10 cellular contexts compared by ENCODE assay signal in genomic region chr1:93617670-93618488, GRCh38.
DNase-seq lines count a peak whose midpoint lies in the region; FAIRE-seq and TF ChIP-seq lines count a peak whose summit lies in the region.
"Had no signal": no experiment of that assay in that cellular context is flagged by ENCODE, and none has a peak within 500 bp of the region (broad histone marks: within the 10 kb centered on the region; RNA-seq: fewer than 3 reads in every experiment).

No MANE protein-coding gene starts in this region.

- H3K4me2 ChIP-seq in keratinocyte (ENCODE audit: control insufficient read depth, extremely low read depth, insufficient read depth, low read depth, low read length) (peak overlapping the region; percentile 49), smooth muscle cell (peak overlapping the region; percentile 30)

- peaks cover 99% of the 10 kb centered on the region for H3K4me1 Mint-ChIP-seq in HFFc6 (ENCODE audit: low read depth)

- FAIRE-seq in keratinocyte (lab: Jason Lieb, UNC): no peak
- FAIRE-seq: TTC549 had no signal

- DNase-seq in HFFc6 (no peak), SHP77 treated with DMSO at 0.1 percent for 48 hours (lab: John Stamatoyannopoulos, UW) (peak; percentile 41), keratinocyte (ENCODE audit: low read depth, low spot score) (no peak), smooth muscle cell (lab: John Stamatoyannopoulos, UW; ENCODE audit: unreplicated experiment) (no peak), erythroblast (lab: John Stamatoyannopoulos, UW) (no peak), NCI-H345 (lab: John Stamatoyannopoulos, UW) (no peak), OCI-M1 (lab: John Stamatoyannopoulos, UW) (no peak)
- DNase-seq in NK-92 treated with Interleukin-12 subunit alpha and Interleukin-12 subunit beta, amount 100 ng/mL, for 24 hours (lab: John Stamatoyannopoulos, UW): no peak
- DNase-seq: activated naive CD8-positive, alpha-beta T cell treated with anti-CD3 and anti-CD28 coated beads, Interleukin-2, amount 10 ng/mL, durations not matched to agents 7 days and 5 days had no signal

- H3K27me3 Mint-ChIP-seq in HFFc6 (ENCODE audit: insufficient read depth): peaks cover 6% of the 10 kb centered on the region

- peaks cover 18 to 44% of the 10 kb centered on the region in 2 experiments for H3K36me3 ChIP-seq in keratinocyte (ENCODE audit: control insufficient read depth in 2 of 2, extremely low read depth in 1 of 2, insufficient read depth in 2 of 2, low read length in 2 of 2)
- no peaks in the 10 kb centered on the region for H3K36me3 ChIP-seq in smooth muscle cell (ENCODE audit: low read depth)

- no peak overlapping the region for H3K4me3 ChIP-seq in keratinocyte (ENCODE audit: control insufficient read depth in 2 of 3, extremely low read depth in 1 of 3, insufficient read depth in 2 of 3, low read depth in 1 of 3, low read length in 3 of 3)
- no peak overlapping the region for H3K4me3 ChIP-seq in smooth muscle cell

- H3K27ac ChIP-seq in keratinocyte (ENCODE audit: control insufficient read depth, insufficient read depth, low read length) (peak overlapping the region; percentile 51), smooth muscle cell (ENCODE audit: low read depth) (peak overlapping the region; percentile 91)

- H3F3A ChIP-seq in smooth muscle cell (ENCODE audit: low read depth): peaks cover 13% of the 10 kb centered on the region

- no peak for TF ChIP-seq CTCF in HFFc6 (IDR thresholded peaks at IDR 0.05)
- no peak for TF ChIP-seq CTCF in keratinocyte (optimal IDR thresholded peaks at IDR 0.05 in 1 of 3, IDR thresholded peaks at IDR 0.05 in 1 of 3, conservative IDR thresholded peaks at IDR 0.05 in 1 of 3; ENCODE audit: extremely low read depth in 1 of 3, insufficient read depth in 2 of 3, low read length in 3 of 3)
- TF ChIP-seq CTCF in smooth muscle cell (IDR thresholded peaks at IDR 0.05; ENCODE audit: borderline replicate concordance, insufficient read depth, poor library complexity, severe bottlenecking): no peak

- H3K4me3 Mint-ChIP-seq in HFFc6: no peak overlapping the region
- H3K4me3 Mint-ChIP-seq: activated naive CD8-positive, alpha-beta T cell treated with anti-CD3 and anti-CD28 coated beads, Interleukin-2, amount 10 ng/mL, durations not matched to agents 7 days and 5 days had no signal

- H3K4me1 ChIP-seq in keratinocyte (ENCODE audit: control insufficient read depth, extremely low read depth, insufficient read depth, low read length) (peaks cover 77% of the 10 kb centered on the region), smooth muscle cell (ENCODE audit: low read depth) (peaks cover 46% of the 10 kb centered on the region)

- peaks cover 29% of the 10 kb centered on the region for H3K36me3 Mint-ChIP-seq in HFFc6 (ENCODE audit: low read depth)
- H3K36me3 Mint-ChIP-seq: activated naive CD8-positive, alpha-beta T cell treated with anti-CD3 and anti-CD28 coated beads, Interleukin-2, amount 10 ng/mL, durations not matched to agents 7 days and 5 days had no signal

- WGBS in smooth muscle cell (ENCODE audit: low lambda C conversion rate): 74% methylated on average over 10 of the region's 10 CpGs

- H3K27me3 ChIP-seq in keratinocyte (ENCODE audit: control insufficient read depth, extremely low read depth, insufficient read depth, low read length) (no peaks in the 10 kb centered on the region), smooth muscle cell (ENCODE audit: low read depth) (no peaks in the 10 kb centered on the region)

- dilution Hi-C loops in keratinocyte (cut with MboI; ENCODE audit: extremely low pct_ligation_motif_present, low sequenced_read_pairs): no loop called here

- H3K9me3 ChIP-seq in keratinocyte (ENCODE audit: control insufficient read depth, low read depth, low read length) (no peaks in the 10 kb centered on the region), smooth muscle cell (replicated peaks; ENCODE audit: low read depth) (no peaks in the 10 kb centered on the region)

- H3K9ac ChIP-seq in keratinocyte (ENCODE audit: control insufficient read depth, extremely low read depth, insufficient read depth, low read length): no peak overlapping the region
- no peak overlapping the region for H3K9ac ChIP-seq in smooth muscle cell (ENCODE audit: low read depth)

- no peak overlapping the region for H2AFZ ChIP-seq in keratinocyte (ENCODE audit: control insufficient read depth, low read length)
- H2AFZ ChIP-seq in smooth muscle cell (ENCODE audit: low read depth): no peak overlapping the region

- H3K9me1 ChIP-seq in keratinocyte (ENCODE audit: control insufficient read depth, extremely low read depth, insufficient read depth, low read length): peaks cover 7% of the 10 kb centered on the region

- H4K20me1 ChIP-seq in keratinocyte (ENCODE audit: control insufficient read depth, extremely low read depth, insufficient read depth, low read length) (peaks cover 69% of the 10 kb centered on the region), smooth muscle cell (ENCODE audit: low read depth) (peaks cover 94% of the 10 kb centered on the region)

- H3K27ac Mint-ChIP-seq in HFFc6: peak overlapping the region; percentile 92
- H3K27ac Mint-ChIP-seq: activated naive CD8-positive, alpha-beta T cell treated with anti-CD3 and anti-CD28 coated beads, Interleukin-2, amount 10 ng/mL, durations not matched to agents 7 days and 5 days had no signal

- TF ChIP-seq POLR2A in erythroblast (IDR thresholded peaks at IDR 0.05; ENCODE audit: low read length): no peak

- H3K9me3 Mint-ChIP-seq in HFFc6: peaks cover 12% of the 10 kb centered on the region
- H3K9me3 Mint-ChIP-seq: activated naive CD8-positive, alpha-beta T cell treated with anti-CD3 and anti-CD28 coated beads, Interleukin-2, amount 10 ng/mL, durations not matched to agents 7 days and 5 days had no signal

- H3K79me2 ChIP-seq in keratinocyte (ENCODE audit: control insufficient read depth, insufficient read depth, low read length) (peaks cover 99% of the 10 kb centered on the region), smooth muscle cell (ENCODE audit: low read depth) (peaks cover 71% of the 10 kb centered on the region)
